In the genomic region with DNA sequence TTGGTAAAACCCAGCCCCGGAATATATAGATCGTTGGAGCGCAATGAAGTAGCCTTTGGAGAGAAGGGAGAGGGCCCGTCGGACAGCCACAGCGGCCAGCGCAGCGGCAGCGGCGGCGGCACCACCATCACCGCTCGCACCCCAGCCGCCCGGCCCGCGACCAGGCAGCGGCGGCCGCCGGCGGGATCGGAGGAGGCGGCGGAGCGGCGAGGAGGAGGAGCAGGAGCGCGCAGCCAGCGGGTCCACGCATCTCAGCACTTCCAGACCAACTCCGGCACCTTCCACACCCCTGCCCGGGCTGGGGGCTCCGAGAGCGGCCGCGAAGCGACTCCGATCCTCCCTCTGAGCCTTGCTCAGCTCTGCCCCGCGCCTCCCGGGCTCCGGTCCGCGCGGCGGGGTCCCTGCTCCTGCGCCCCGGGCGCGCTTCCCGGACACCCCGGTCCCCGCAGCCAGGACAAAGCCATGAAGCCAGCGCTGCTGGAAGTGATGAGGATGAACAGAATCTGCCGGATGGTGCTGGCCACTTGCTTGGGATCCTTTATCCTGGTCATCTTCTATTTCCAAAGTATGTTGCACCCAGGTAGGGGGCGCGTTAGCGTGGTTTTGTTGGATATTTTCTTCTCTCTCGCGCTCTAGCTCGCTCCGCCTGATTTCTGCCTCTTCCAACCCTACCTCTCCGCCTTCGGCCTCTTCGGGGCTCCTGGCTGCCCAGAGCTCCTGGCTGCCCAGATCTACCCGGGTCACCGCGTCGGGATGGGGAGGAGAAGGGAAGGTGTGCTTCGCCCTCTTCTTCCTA, we compare ENCODE assay signal across 8 cellular contexts. TPM values are rescaled to one million over a fixed set of nuclear protein-coding genes. Genes with fewer than 3 reads are reported as not detected.
DNase-seq lines count a peak whose midpoint lies in the region; ATAC-seq and TF ChIP-seq lines count a peak whose summit lies in the region.

No MANE protein-coding gene starts in this region.

- peak; percentile 83 for TF ChIP-seq POLR2A in GM18951 (IDR thresholded peaks at IDR 0.05; ENCODE audit: extremely low read depth, insufficient read depth, insufficient read length)

- H3K4me1 ChIP-seq in BLaER1 = peaks cover 41% of the 10 kb centered on the region
- H3K4me1 ChIP-seq in lung (ENCODE audit: control insufficient read depth in 2 of 2, insufficient read depth in 2 of 2, low read length in 2 of 2) = peaks cover 0 to 7% of the 10 kb centered on the region in 2 donors

- peak; percentile 29 for TF ChIP-seq CTCF in lung (IDR thresholded peaks at IDR 0.05; ENCODE audit: control extremely low read depth, extremely low read depth)

- in situ Hi-C loops in GM18951 (cut with MboI; ENCODE audit: low sequenced_read_pairs, unreplicated experiment) = loop anchor here (10.0 kb wide), 1 partner anchor 72 kb away; no protein-coding TSS in a partner anchor

- peak overlapping the region; percentile 96 for H3K27ac ChIP-seq in BLaER1
- peak overlapping the region; percentile 37 to 84 for H3K27ac ChIP-seq in lung (ENCODE audit: low read depth in 1 of 2, low read length in 1 of 2)

- ATAC-seq in HG03139 (IDR thresholded peaks at IDR 0.05; ENCODE audit: unreplicated experiment) = peak; percentile 17
- ATAC-seq in lung (ENCODE audit: insufficient read depth, low FRiP score) = peak; percentile 38

- no peaks in the 10 kb centered on the region for H3K9me3 ChIP-seq in BLaER1
- H3K9me3 ChIP-seq in lung (ENCODE audit: control insufficient read depth in 2 of 2, insufficient read depth in 1 of 2, low read length in 1 of 2) = no peaks in the 10 kb centered on the region

- 0 to 1% methylated on average over 67 to 71 of the region's 71 CpGs for WGBS in lung, 2 donors

- H3K9ac ChIP-seq in BLaER1 = peak overlapping the region; percentile 94

- peak overlapping the region; percentile 98 for H3K4me3 ChIP-seq in BLaER1
- peak overlapping the region; percentile 81 for H3K4me3 ChIP-seq in lung

- H3K36me3 ChIP-seq in BLaER1 (no peaks in the 10 kb centered on the region), lung (ENCODE audit: control insufficient read depth in 2 of 2, insufficient read depth in 2 of 2, low read length in 2 of 2) (no peaks in the 10 kb centered on the region)

- H4K20me1 ChIP-seq in BLaER1 = peaks cover 52% of the 10 kb centered on the region

- H3K4me2 ChIP-seq in BLaER1 = peak overlapping the region; percentile 95

- H3K27me3 ChIP-seq in BLaER1 (no peaks in the 10 kb centered on the region), lung (ENCODE audit: control insufficient read depth, insufficient read depth) (no peaks in the 10 kb centered on the region)

- DNase-seq in NCI-H446 treated with DMSO at 0.1 percent for 48 hours (lab: John Stamatoyannopoulos, UW) (peak; percentile 8), lung (ENCODE audit: low spot score) (peak; percentile 60)
- DNase-seq in activated CD4-positive, alpha-beta T cell treated with anti-CD3 and anti-CD28 coated beads, Interleukin-2, amount 50 U/mL, for 24 hours (ENCODE audit: low read depth in 1 of 2, low spot score in 1 of 2) = peak; percentile 43 to 50
- peak; percentile 9 for DNase-seq in effector CD8-positive, alpha-beta T cell (lab: John Stamatoyannopoulos, UW)
- peak in 2 of 3 experiments; percentile 26 to 49 for DNase-seq in stimulated activated CD4-positive, alpha-beta T cell treated with anti-CD3 and anti-CD28 coated beads, TNF-alpha, amount 100 ng/mL, for 4 hours (ENCODE audit: low read depth in 3 of 3)

RNA-seq across cellular contexts. Expression of gene CHST11, which starts 0.4 kb away (rescaled TPM):
- 10 to 100 TPM; 26.4 to 63.2 TPM for total RNA-seq in lung
- 10 to 100 TPM in 1 of 2 donors, 1 to 10 TPM in 1; 9.0 to 29.1 TPM for polyA plus RNA-seq in lung

Comparison
In these comparisons a context has a peak if more than half of its experiments do, and no peak if none do; other contexts are left out.
1. Peak in every context shown above with its lines: DNase-seq, ATAC-seq, H3K4me3 ChIP-seq and H3K27ac ChIP-seq.
2. DNase-seq: peak in every context shown above with its lines; median percentile 60 in lung; 46 in activated CD4-positive, alpha-beta T cell treated with anti-CD3 and anti-CD28 coated beads, Interleukin-2, amount 50 U/mL, for 24 hours; 38 in stimulated activated CD4-positive, alpha-beta T cell treated with anti-CD3 and anti-CD28 coated beads, TNF-alpha, amount 100 ng/mL, for 4 hours; 9 in effector CD8-positive, alpha-beta T cell; 8 in NCI-H446 treated with DMSO at 0.1 percent for 48 hours.